Comparison of ENCODE assay signal across 16 cellular contexts in the genomic region with DNA sequence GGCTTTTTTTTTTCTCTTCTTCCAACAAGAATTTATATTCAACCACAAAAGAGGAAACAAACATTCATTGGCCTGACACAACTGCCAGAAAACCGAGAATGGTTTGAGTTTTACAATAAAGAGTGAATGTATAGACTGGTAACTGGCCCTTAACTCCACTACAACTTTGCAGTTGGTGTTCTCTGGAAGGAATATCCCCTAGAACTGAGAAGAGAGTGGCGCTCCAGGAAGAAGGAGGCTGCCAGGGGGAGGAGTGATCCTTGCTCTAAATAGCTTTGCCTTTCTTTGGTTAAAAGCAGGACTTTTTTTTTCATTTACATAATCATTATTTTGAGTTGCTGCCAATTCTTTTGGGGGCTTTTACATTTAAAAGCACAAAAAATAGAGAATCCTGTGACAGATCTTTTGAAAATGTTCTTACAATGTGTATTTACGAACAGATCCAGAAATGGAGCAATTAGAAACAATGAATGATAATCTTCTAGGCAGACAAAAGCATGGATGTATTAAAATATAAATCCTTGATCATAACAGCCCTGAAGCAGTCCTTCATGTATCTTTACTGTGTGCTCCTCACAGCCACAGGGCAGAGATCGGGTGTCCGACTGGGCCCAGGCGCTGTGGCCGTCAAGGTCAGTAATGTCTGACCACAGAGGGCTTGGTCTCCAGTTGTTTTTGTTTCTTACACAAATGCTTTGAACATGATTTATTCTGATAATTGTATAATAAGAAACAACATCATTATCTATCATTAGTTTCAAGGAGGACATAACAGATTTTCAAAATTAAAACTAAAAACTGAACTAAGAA.
DNase-seq lines count a peak whose midpoint lies in the region; ATAC-seq and TF ChIP-seq lines count a peak whose summit lies in the region.
"Had no signal": no experiment of that assay in that cellular context is flagged by ENCODE, and none has a peak within 500 bp of the region (broad histone marks: within the 10 kb centered on the region; RNA-seq: fewer than 3 reads in every experiment).

No MANE protein-coding gene starts in this region.

- no peak overlapping the region for H3K4me2 ChIP-seq in smooth muscle cell

- H3K4me3 Mint-ChIP-seq in brain, result peak overlapping the region in 3 of 5 experiments; percentile 66 to 70 (median 66)
- H3K4me3 Mint-ChIP-seq: activated naive CD4-positive, alpha-beta T cell treated with anti-CD3 and anti-CD28 coated beads, Interleukin-2, amount 50 U/mL, for 24 hours; B cell; stimulated activated naive B cell treated with anti-CD40 and anti-IgM and Interleukin-4, amounts not matched to agents 10 μg/mL and 1 μg/mL and 100 μg/mL, for 72 hours had no signal

- TF ChIP-seq CTCF in heart right ventricle (IDR thresholded peaks at IDR 0.05), result no peak
- no peak for TF ChIP-seq CTCF in brain (conservative IDR thresholded peaks at IDR 0.05)
- no peak for TF ChIP-seq CTCF in smooth muscle cell (IDR thresholded peaks at IDR 0.05; ENCODE audit: borderline replicate concordance, insufficient read depth, poor library complexity, severe bottlenecking)
- no peak for TF ChIP-seq CTCF in left lung (IDR thresholded peaks at IDR 0.05)

- H3K27ac Mint-ChIP-seq in brain, result peak overlapping the region; percentile 84 to 97 (median 96)
- H3K27ac Mint-ChIP-seq: activated naive CD4-positive, alpha-beta T cell treated with anti-CD3 and anti-CD28 coated beads, Interleukin-2, amount 50 U/mL, for 24 hours; B cell; stimulated activated naive B cell treated with anti-CD40 and anti-IgM and Interleukin-4, amounts not matched to agents 10 μg/mL and 1 μg/mL and 100 μg/mL, for 72 hours had no signal

- H3K9me3 ChIP-seq in heart right ventricle, result no peaks in the 10 kb centered on the region
- no peaks in the 10 kb centered on the region for H3K9me3 ChIP-seq in smooth muscle cell (replicated peaks; ENCODE audit: low read depth)
- H3K9me3 ChIP-seq in left lung, result no peaks in the 10 kb centered on the region
- H3K9me3 ChIP-seq: Caco-2 had no signal

- H3F3A ChIP-seq in smooth muscle cell (ENCODE audit: low read depth), result no peaks in the 10 kb centered on the region

- no peaks in the 10 kb centered on the region for H3K27me3 Mint-ChIP-seq in brain
- H3K27me3 Mint-ChIP-seq: activated naive CD4-positive, alpha-beta T cell treated with anti-CD3 and anti-CD28 coated beads, Interleukin-2, amount 50 U/mL, for 24 hours; B cell; stimulated activated naive B cell treated with anti-CD40 and anti-IgM and Interleukin-4, amounts not matched to agents 10 μg/mL and 1 μg/mL and 100 μg/mL, for 72 hours had no signal

- DNase-seq in heart right ventricle (no peak), left ventricle myocardium superior (no peak), NCI-H2227 (lab: John Stamatoyannopoulos, UW; ENCODE audit: unreplicated experiment) (peak; percentile 73), smooth muscle cell (lab: John Stamatoyannopoulos, UW; ENCODE audit: unreplicated experiment) (no peak), NCI-H1048 (lab: John Stamatoyannopoulos, UW) (no peak), left lung (no peak)
- DNase-seq: activated CD4-positive, CD25-positive, alpha-beta regulatory T cell; activated T-cell treated with anti-CD3 and anti-CD28 coated beads, Interleukin-2, amount 50 U/mL, for 48 hours; Caco-2; GDM1; stimulated activated CD4-positive, alpha-beta T cell treated with anti-CD3 and anti-CD28 coated beads, Interleukin-15, amount 100 ng/mL, for 24 hours; stimulated activated naive B cell treated with anti-CD40 and anti-IgM and Interleukin-4, amounts not matched to agents 10 μg/mL and 1 μg/mL and 100 μg/mL, for 72 hours; T-helper 2 cell had no signal

- H3K4me1 ChIP-seq in heart right ventricle, result peaks cover 0 to 14% (median 6%) of the 10 kb centered on the region in 9 donors
- H3K4me1 ChIP-seq in smooth muscle cell (ENCODE audit: low read depth), result peaks cover 11% of the 10 kb centered on the region
- no peaks in the 10 kb centered on the region for H3K4me1 ChIP-seq in left lung
- H3K4me1 ChIP-seq: Caco-2 had no signal

- H3K9me3 Mint-ChIP-seq in brain, result peaks cover 0 to 4% (median 2%) of the 10 kb centered on the region in 5 experiments
- H3K9me3 Mint-ChIP-seq: activated naive CD4-positive, alpha-beta T cell treated with anti-CD3 and anti-CD28 coated beads, Interleukin-2, amount 50 U/mL, for 24 hours had no signal

- H3K4me1 Mint-ChIP-seq in brain, result peaks cover 85% of the 10 kb centered on the region
- H3K4me1 Mint-ChIP-seq: activated naive CD4-positive, alpha-beta T cell treated with anti-CD3 and anti-CD28 coated beads, Interleukin-2, amount 50 U/mL, for 24 hours; B cell; stimulated activated naive B cell treated with anti-CD40 and anti-IgM and Interleukin-4, amounts not matched to agents 10 μg/mL and 1 μg/mL and 100 μg/mL, for 72 hours had no signal

- no peaks in the 10 kb centered on the region for H3K27me3 ChIP-seq in heart right ventricle
- H3K27me3 ChIP-seq in smooth muscle cell (ENCODE audit: low read depth), result no peaks in the 10 kb centered on the region
- H3K27me3 ChIP-seq in left lung, result no peaks in the 10 kb centered on the region

- no peak overlapping the region for H3K9ac ChIP-seq in smooth muscle cell (ENCODE audit: low read depth)

- WGBS in heart right ventricle, 2 donors, result 89 to 93% methylated on average over 7 of the region's 7 CpGs
- WGBS in smooth muscle cell (ENCODE audit: low lambda C conversion rate), result 87% methylated on average over 7 of the region's 7 CpGs

- peak overlapping the region; percentile 76 for H2AFZ ChIP-seq in smooth muscle cell (ENCODE audit: low read depth)

- ATAC-seq in heart right ventricle (no peak), left ventricle myocardium superior (no peak), left lung (no peak)
- ATAC-seq: stimulated activated naive B cell treated with anti-CD40 and anti-IgM and Interleukin-4, amounts not matched to agents 10 μg/mL and 1 μg/mL and 100 μg/mL, for 72 hours had no signal

- no peaks in the 10 kb centered on the region for H4K20me1 ChIP-seq in smooth muscle cell (ENCODE audit: low read depth)

- no peaks in the 10 kb centered on the region for H3K36me3 ChIP-seq in heart right ventricle
- no peaks in the 10 kb centered on the region for H3K36me3 ChIP-seq in smooth muscle cell (ENCODE audit: low read depth)
- H3K36me3 ChIP-seq in left lung, result no peaks in the 10 kb centered on the region

- intact Hi-C loops in heart right ventricle (cut with DNase I) (no loop called here), left ventricle myocardium superior (cut with micrococcal nuclease) (no loop called here), left lung (cut with DNase I) (no loop called here)

- H3K4me3 ChIP-seq in heart right ventricle, result no peak overlapping the region
- H3K4me3 ChIP-seq in smooth muscle cell, result no peak overlapping the region
- no peak overlapping the region for H3K4me3 ChIP-seq in left lung

- no peaks in the 10 kb centered on the region for H3K79me2 ChIP-seq in smooth muscle cell (ENCODE audit: low read depth)

- no peaks in the 10 kb centered on the region for H3K36me3 Mint-ChIP-seq in brain
- H3K36me3 Mint-ChIP-seq: activated naive CD4-positive, alpha-beta T cell treated with anti-CD3 and anti-CD28 coated beads, Interleukin-2, amount 50 U/mL, for 24 hours; stimulated activated naive B cell treated with anti-CD40 and anti-IgM and Interleukin-4, amounts not matched to agents 10 μg/mL and 1 μg/mL and 100 μg/mL, for 72 hours had no signal

- H3K27ac ChIP-seq in heart right ventricle (peak overlapping the region in 8 of 10 donors; percentile 31 to 70 (median 52)), smooth muscle cell (ENCODE audit: low read depth) (no peak overlapping the region), left lung (no peak overlapping the region)

Comparison
In these comparisons a context has a peak if more than half of its experiments do, and no peak if none do; other contexts are left out.
1. H3K27ac ChIP-seq: peak in heart right ventricle (8 of 10); none in smooth muscle cell (single experiment) and left lung (0 of 2).